9 cellular contexts compared by ENCODE assay signal in the genomic region with DNA sequence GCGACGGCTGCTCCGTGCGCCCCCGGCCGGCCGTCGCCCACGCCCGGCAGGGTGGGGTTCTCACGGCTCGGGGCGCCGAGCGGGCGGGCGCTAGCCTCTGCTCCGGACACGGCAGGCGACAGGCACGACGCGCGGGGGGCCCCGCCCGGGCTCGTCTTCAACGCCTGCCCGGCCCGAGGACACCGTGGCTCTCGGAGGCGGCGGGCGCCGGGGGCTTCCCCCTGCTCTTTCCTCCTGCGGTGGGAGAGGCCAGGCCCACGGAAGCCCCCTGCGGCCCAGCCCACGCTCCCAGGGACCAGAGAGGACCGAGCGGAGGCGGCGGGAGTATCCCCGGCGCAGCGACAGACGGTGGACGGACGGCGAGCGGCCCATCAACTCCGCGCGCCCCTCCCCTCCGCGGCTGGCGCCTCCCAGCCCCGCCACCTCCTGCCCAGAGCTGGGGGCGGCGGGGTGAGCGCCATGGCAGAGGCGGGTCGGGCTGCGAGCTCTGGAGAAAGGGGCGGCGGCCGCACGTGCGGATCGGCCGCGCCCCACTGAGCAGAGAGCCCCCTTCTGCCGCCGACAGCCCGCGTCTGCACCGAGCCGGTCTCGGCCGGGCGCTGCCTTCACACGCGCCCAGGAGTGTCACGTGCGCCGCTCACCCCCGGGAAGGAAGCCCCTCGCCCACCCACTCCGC. TPM values are rescaled to one million over a fixed set of nuclear protein-coding genes. Genes with fewer than 3 reads are reported as not detected.
DNase-seq lines count a peak whose midpoint lies in the region; ATAC-seq and TF ChIP-seq lines count a peak whose summit lies in the region.
"Had no signal": no experiment of that assay in that cellular context is flagged by ENCODE, and none has a peak within 500 bp of the region (broad histone marks: within the 10 kb centered on the region; RNA-seq: fewer than 3 reads in every experiment).

Gene SHE (minus strand): TSS at position 347 of the 676 bp plus-strand sequence. CDS start 386 bp downstream, outside the sequence.
Gene TDRD10 (plus strand): TSS at position 154 of the 676 bp plus-strand sequence. CDS start 4,685 bp downstream, outside the sequence.

- H3K9me2 ChIP-seq in PC-9 (ENCODE audit: insufficient read depth): no peaks in the 10 kb centered on the region

- H3K56ac ChIP-seq in IMR-90 (ENCODE audit: extremely low read depth, insufficient read depth, low read length): no peak within 1 kb of the TSS

- peak within 1 kb of the TSS; percentile 2; the same call in 1 of the 2 replicates for H3K4me3 ChIP-seq in IMR-90 (ENCODE audit: insufficient read depth, low read depth, low read length)
- no peak within 1 kb of the TSS for H3K4me3 ChIP-seq in body of pancreas
- no peak within 1 kb of the TSS for H3K4me3 ChIP-seq in PC-9
- H3K4me3 ChIP-seq: SK-N-MC had no signal

- no peaks in the 10 kb centered on the region for H4K20me1 ChIP-seq in IMR-90 (ENCODE audit: insufficient read depth, low read length)
- no peaks in the 10 kb centered on the region for H4K20me1 ChIP-seq in PC-9 (ENCODE audit: insufficient read depth)

- in situ Hi-C loops in IMR-90 (cut with MboI; ENCODE audit: low sequenced_read_pairs): no loop called here

- 4% methylated on average over 49 of the region's 90 CpGs; no CpG with 5 or more reads in 1 of the 2 experiments for WGBS in IMR-90 (ENCODE audit: extremely low coverage in 2 of 2, insufficient read length in 1 of 2), 2 experiments
- 5 to 18% methylated on average over 17 to 88 of the region's 90 CpGs for WGBS in body of pancreas, 2 donors

- H3K9me3 ChIP-seq in IMR-90 (ENCODE audit: control insufficient read depth, insufficient read depth, low read length) (peaks cover 29% of the 10 kb centered on the region), body of pancreas (no peaks in the 10 kb centered on the region), PC-9 (ENCODE audit: insufficient read depth, low read depth) (no peaks in the 10 kb centered on the region)

- H2BK20ac ChIP-seq in IMR-90 (ENCODE audit: low read depth, low read length): no peak within 1 kb of the TSS

- no peak within 1 kb of the TSS for H2BK5ac ChIP-seq in IMR-90 (ENCODE audit: low read depth, low read length, poor library complexity, severe bottlenecking)

- BruUV-seq in IMR-90 (replicated peaks; lab: Mats Ljungman, UMichigan): no TSS peak
- no TSS peak for BruUV-seq in PC-9 (replicated peaks; lab: Mats Ljungman, UMichigan)

- no peak within 1 kb of the TSS; the same call in 1 of the 2 replicates for H3K4me2 ChIP-seq in IMR-90 (ENCODE audit: low read depth, low read length)
- no peak within 1 kb of the TSS for H3K4me2 ChIP-seq in PC-9

- no peak within 1 kb of the TSS for H3K27ac ChIP-seq in IMR-90 (ENCODE audit: insufficient read depth, low read length)
- H3K27ac ChIP-seq in body of pancreas: peak within 1 kb of the TSS in 2 of 4 donors; percentile 10 to 30
- no peak within 1 kb of the TSS for H3K27ac ChIP-seq in PC-9
- H3K27ac ChIP-seq: SK-N-MC had no signal

- peak within 1 kb of the TSS; percentile 37 for H2AK9ac ChIP-seq in IMR-90 (replicated peaks; ENCODE audit: low read depth, low read length, poor library complexity)

- no peak within 1 kb of the TSS for H3K4ac ChIP-seq in IMR-90 (ENCODE audit: low read depth, low read length)

- no peak within 1 kb of the TSS for H4K5ac ChIP-seq in IMR-90 (ENCODE audit: low read depth, low read length)

- CTCF ChIA-PET in IMR-90 (lab: Yijun Ruan, JAX) (interaction anchor here (0.6 kb wide), 1 partner anchor 229 kb away, joined by 3 read pairs; no protein-coding TSS in a partner anchor), PC-9 (lab: Charles Lee) (no interaction called here)

- H2BK120ac ChIP-seq in IMR-90 (ENCODE audit: low read depth, low read length): no peak within 1 kb of the TSS

- H3K9ac ChIP-seq in IMR-90 (ENCODE audit: low read depth, low read length): no peak within 1 kb of the TSS

- no peak within 1 kb of the TSS for H3K18ac ChIP-seq in IMR-90 (ENCODE audit: low read depth, low read length)

- H2AK5ac ChIP-seq in IMR-90 (ENCODE audit: low read depth, low read length): no peak within 1 kb of the TSS

- no peak within 1 kb of the TSS for H2BK15ac ChIP-seq in IMR-90 (ENCODE audit: low read depth, low read length)

- no peak within 1 kb of the TSS for H3K14ac ChIP-seq in IMR-90 (replicated peaks; ENCODE audit: low read depth, low read length)

- POLR2A ChIA-PET in IMR-90 (lab: Charles Lee; ENCODE audit: unreplicated experiment) (no interaction called here), PC-9 (lab: Charles Lee; ENCODE audit: unreplicated experiment) (no interaction called here)

- no peak for TF ChIP-seq RAD21 in IMR-90 (IDR thresholded peaks at IDR 0.05; ENCODE audit: low read length)

- no peaks in the 10 kb centered on the region for H3K9me1 ChIP-seq in IMR-90 (ENCODE audit: insufficient read depth, low read length)

- TF ChIP-seq POLR2A in IMR-90 (IDR thresholded peaks at IDR 0.05; ENCODE audit: low read depth, low read length) (no peak), body of pancreas (IDR thresholded peaks at IDR 0.05) (no peak)

- no peak within 1 kb of the TSS for H4K91ac ChIP-seq in IMR-90 (ENCODE audit: insufficient read depth, low read depth, low read length)

- dilution Hi-C loops in IMR-90 (cut with HindIII; ENCODE audit: low sequenced_read_pairs, unreplicated experiment): no loop called here

- H3K23ac ChIP-seq in IMR-90 (ENCODE audit: low read depth, low read length): no peak within 1 kb of the TSS

- H3K79me1 ChIP-seq in IMR-90 (ENCODE audit: low read depth in 1 of 2, low read length in 2 of 2): no peaks in the 10 kb centered on the region

- ATAC-seq in IMR-90 (ENCODE audit: low read depth) (peak; percentile 21; the same call in 1 of the 2 replicates), body of pancreas (peak; percentile 54), left lobe of liver (peak; percentile 69)
- no peak for ATAC-seq in stimulated activated naive CD8-positive, alpha-beta T cell treated with anti-CD3 and anti-CD28 coated beads, Interleukin-15, Interleukin-2, amounts not matched to agents 100 U/mL and 50 U/mL, for 24 hours
- ATAC-seq: HCT116 had no signal

- H3K36me3 ChIP-seq in IMR-90 (ENCODE audit: control insufficient read depth, insufficient read depth, low read length): no peaks in the 10 kb centered on the region
- no peaks in the 10 kb centered on the region for H3K36me3 ChIP-seq in body of pancreas (replicated peaks in 1 of 2; ENCODE audit: insufficient read depth in 1 of 2, low read depth in 2 of 2)
- H3K36me3 ChIP-seq in PC-9 (ENCODE audit: low read depth): no peaks in the 10 kb centered on the region

- peaks cover 71% of the 10 kb centered on the region for H3K27me3 ChIP-seq in IMR-90 (ENCODE audit: control insufficient read depth, insufficient read depth, low read length)
- H3K27me3 ChIP-seq in body of pancreas: peaks cover 0 to 26% of the 10 kb centered on the region in 2 donors
- peaks cover 79% of the 10 kb centered on the region for H3K27me3 ChIP-seq in PC-9 (ENCODE audit: insufficient read depth, low read depth)

- DNase-seq in IMR-90: no peak
- no peak for DNase-seq in body of pancreas
- peak; percentile 53 for DNase-seq in left lobe of liver (ENCODE audit: low spot score)
- DNase-seq in stimulated activated naive CD8-positive, alpha-beta T cell treated with anti-CD3 and anti-CD28 coated beads, Interleukin-15, Interleukin-2, amounts not matched to agents 100 U/mL and 50 U/mL, for 24 hours: peak; percentile 23
- no peak for DNase-seq in medulla oblongata (ENCODE audit: extremely low spot score)
- DNase-seq in NCI-H446 (lab: John Stamatoyannopoulos, UW): no peak
- DNase-seq in PC-9: no peak

- H3K79me2 ChIP-seq in PC-9 (ENCODE audit: low read depth): no peaks in the 10 kb centered on the region

- H2AFZ ChIP-seq in IMR-90 (replicated peaks; ENCODE audit: low read length, poor library complexity) (peak within 1 kb of the TSS; percentile 51), PC-9 (no peak within 1 kb of the TSS)

- no peak for TF ChIP-seq CTCF in IMR-90 (conservative IDR thresholded peaks at IDR 0.05; ENCODE audit: low read depth, low read length)
- TF ChIP-seq CTCF in body of pancreas (IDR thresholded peaks at IDR 0.05): no peak
- TF ChIP-seq CTCF in PC-9 (conservative IDR thresholded peaks at IDR 0.05): no peak

- no peaks in the 10 kb centered on the region for H3F3A ChIP-seq in PC-9 (ENCODE audit: insufficient read depth, low read depth)

- H3K4me1 ChIP-seq in IMR-90 (ENCODE audit: control insufficient read depth, insufficient read depth, low read length): peaks cover 2% of the 10 kb centered on the region; the same call in 1 of the 2 replicates
- H3K4me1 ChIP-seq in body of pancreas: peaks cover 18% of the 10 kb centered on the region
- H3K4me1 ChIP-seq in PC-9 (replicated peaks; ENCODE audit: insufficient read depth): no peaks in the 10 kb centered on the region

- intact Hi-C loops in IMR-90 (cut with micrococcal nuclease): no loop called here
- intact Hi-C loops in body of pancreas (cut with DNase I): no loop called here
- intact Hi-C loops in PC-9 (cut with micrococcal nuclease; ENCODE audit: unreplicated experiment): no loop called here

- no peak within 1 kb of the TSS for H4K8ac ChIP-seq in IMR-90 (ENCODE audit: low read depth in 2 of 2, low read length in 2 of 2)

TF ChIP-seq in IMR-90, 13 proteins besides CTCF, POLR2A, EP300 and RAD21:
- TF ChIP-seq NFE2L2 (IDR thresholded peaks at IDR 0.05; ENCODE audit: low read depth, low read length) (no peak), ELK1 (IDR thresholded peaks at IDR 0.05; ENCODE audit: borderline replicate concordance, low read depth, low read length) (no peak), FOS (IDR thresholded peaks at IDR 0.05; ENCODE audit: low read depth, low read length) (no peak)

RNA-seq across cellular contexts. Expression of gene SHE, which starts in this region (rescaled TPM):
- total RNA-seq in IMR-90 (2012; rRNA removed): not detected in 2 replicates
- not detected in 2 replicates for polyA plus RNA-seq in IMR-90 (2012; rRNA removed)
- polyA plus RNA-seq in IMR-90 (2012; cell fraction: cytosol; rRNA removed): not detected in 2 replicates
- not detected in 2 replicates for polyA plus RNA-seq in IMR-90 (2012; cell fraction: nucleus; rRNA removed; ENCODE audit: low replicate concordance)
- 1 to 10 TPM; 2.6 to 4.2 TPM for total RNA-seq in body of pancreas
- 5.4 TPM for total RNA-seq in left lobe of liver
- not detected in 2 replicates for total RNA-seq in PC-9 (2021)

RNA-seq across cellular contexts. Expression of gene TDRD10, which starts in this region (rescaled TPM):
- not detected in 2 replicates for total RNA-seq in IMR-90 (2012; rRNA removed)
- polyA plus RNA-seq in IMR-90 (2012; rRNA removed): not detected in 2 replicates
- not detected in 2 replicates for polyA plus RNA-seq in IMR-90 (2012; cell fraction: cytosol; rRNA removed)
- polyA plus RNA-seq in IMR-90 (2012; cell fraction: nucleus; rRNA removed; ENCODE audit: low replicate concordance): not detected in 2 replicates
- 1 to 10 TPM in 1 of 2 donors, under 1 TPM in 1; 0.52 to 2.6 TPM for total RNA-seq in body of pancreas
- 2.2 TPM for total RNA-seq in left lobe of liver
- not detected in 2 replicates for total RNA-seq in PC-9 (2021)

Comparison
In these comparisons a context has a peak if more than half of its experiments do, and no peak if none do; other contexts are left out.
1. Peak in ATAC-seq and H3K4me3 ChIP-seq in IMR-90; RNA of the genes that start here not detected or under 1 TPM.
2. DNase-seq: peak in left lobe of liver (single experiment) and stimulated activated naive CD8-positive, alpha-beta T cell treated with anti-CD3 and anti-CD28 coated beads, Interleukin-15, Interleukin-2, amounts not matched to agents 100 U/mL and 50 U/mL, for 24 hours (single experiment); none in IMR-90 (single experiment), body of pancreas (0 of 4), medulla oblongata (single experiment), NCI-H446 (0 of 2) and PC-9 (0 of 2).